In genomic region chr12:128982933-128983332, GRCh38 we compare ENCODE assay signal across 26 cellular contexts.
"Had no signal": no experiment of that assay in that cellular context is flagged by ENCODE, and none has a peak within 500 bp of the region (broad histone marks: within the 10 kb centered on the region; RNA-seq: fewer than 3 reads in every experiment).

No MANE protein-coding gene starts in this region.

- H3K4me1 Mint-ChIP-seq: memory B cell; mesothelial cell of epicardium; naive B cell; nephron; stimulated activated memory B cell treated with anti-CD40 and anti-IgM and Interleukin-4, amounts not matched to agents 10 μg/mL and 1 μg/mL and 100 μg/mL, for 72 hours had no signal

- ATAC-seq: esophagus mucosa; gastrocnemius medialis; left ventricle myocardium superior; lower lobe of right lung; mucosa of descending colon; psoas muscle; right cardiac atrium; stimulated activated memory B cell treated with anti-CD40 and anti-IgM and Interleukin-4, amounts not matched to agents 10 μg/mL and 1 μg/mL and 100 μg/mL, for 72 hours; stimulated activated naive CD8-positive, alpha-beta T cell treated with anti-CD3 and anti-CD28 coated beads, Interleukin-15, Interleukin-2, amounts not matched to agents 100 U/mL and 50 U/mL, for 24 hours had no signal

- H3K4me3 Mint-ChIP-seq: dendritic cell treated with granulocyte-macrophage colony-stimulating factor and Interleukin-4, amounts not matched to agents 40 ng/mL and 50 ng/mL, for 4 days; endodermal cell; memory B cell; mesothelial cell of epicardium; naive B cell; nephron; stimulated activated memory B cell treated with anti-CD40 and anti-IgM and Interleukin-4, amounts not matched to agents 10 μg/mL and 1 μg/mL and 100 μg/mL, for 72 hours; type B pancreatic cell had no signal

- H3K36me3 Mint-ChIP-seq: memory B cell; mesothelial cell of epicardium; naive B cell; neural progenitor cell; stimulated activated memory B cell treated with anti-CD40 and anti-IgM and Interleukin-4, amounts not matched to agents 10 μg/mL and 1 μg/mL and 100 μg/mL, for 72 hours; type B pancreatic cell had no signal

- DNase-seq: colonic mucosa; effector CD8-positive, alpha-beta T cell; endodermal cell; foreskin fibroblast; gastrocnemius medialis; left ventricle myocardium superior; lower lobe of right lung; mucosa of descending colon; naive B cell; psoas muscle; right cardiac atrium; sigmoid colon; stimulated activated CD4-positive, alpha-beta T cell treated with anti-CD3 and anti-CD28 coated beads, Interleukin-2, amount 100 ng/mL, for 24 hours; stimulated activated CD4-positive, alpha-beta T cell treated with anti-CD3 and anti-CD28 coated beads, Interleukin-4, amount 100 ng/mL, for 24 hours; stimulated activated naive CD8-positive, alpha-beta T cell treated with anti-CD3 and anti-CD28 coated beads, Interleukin-15, Interleukin-2, amounts not matched to agents 100 U/mL and 50 U/mL, for 24 hours; substantia nigra; testis; tibial artery had no signal

- H3K27ac Mint-ChIP-seq: dendritic cell treated with granulocyte-macrophage colony-stimulating factor and Interleukin-4, amounts not matched to agents 40 ng/mL and 50 ng/mL, for 4 days; endodermal cell; memory B cell; mesothelial cell of epicardium; nephron; neural progenitor cell; stimulated activated memory B cell treated with anti-CD40 and anti-IgM and Interleukin-4, amounts not matched to agents 10 μg/mL and 1 μg/mL and 100 μg/mL, for 72 hours; type B pancreatic cell had no signal

- H3K9me3 Mint-ChIP-seq: dendritic cell treated with granulocyte-macrophage colony-stimulating factor and Interleukin-4, amounts not matched to agents 40 ng/mL and 50 ng/mL, for 4 days; endodermal cell; memory B cell; mesothelial cell of epicardium; naive B cell; nephron; neural progenitor cell; stimulated activated memory B cell treated with anti-CD40 and anti-IgM and Interleukin-4, amounts not matched to agents 10 μg/mL and 1 μg/mL and 100 μg/mL, for 72 hours; type B pancreatic cell had no signal
